Comparison of ENCODE assay signal across 11 cellular contexts in genomic region chr9:94655739-94656138, GRCh38. TPM values are rescaled to one million over a fixed set of nuclear protein-coding genes. Genes with fewer than 3 reads are reported as not detected.
DNase-seq lines count a peak whose midpoint lies in the region; ATAC-seq, FAIRE-seq and TF ChIP-seq lines count a peak whose summit lies in the region.
"Had no signal": no experiment of that assay in that cellular context is flagged by ENCODE, and none has a peak within 500 bp of the region (broad histone marks: within the 10 kb centered on the region; RNA-seq: fewer than 3 reads in every experiment).

No MANE protein-coding gene starts in this region.

- H3K4me1 ChIP-seq in H1 (replicated peaks in 1 of 4; ENCODE audit: control insufficient read depth in 3 of 4, insufficient read depth in 4 of 4, low read length in 3 of 4) (peaks cover 0 to 4% (median 0%) of the 10 kb centered on the region in 4 experiments; a peak in 3 of 7 replicates), thymus (ENCODE audit: control insufficient read depth, insufficient read depth, low read length) (peaks cover 18% of the 10 kb centered on the region)

- H3K23ac ChIP-seq in H1 (ENCODE audit: insufficient read length): no peak overlapping the region

- H3K4me3 ChIP-seq in H1 (ENCODE audit: extremely low read depth in 1 of 4, insufficient read depth in 2 of 4, low read depth in 3 of 4, low read length in 4 of 4) (no peak overlapping the region), thymus (ENCODE audit: low read length) (peak overlapping the region; percentile 39)

- H3K79me2 ChIP-seq in H1 (ENCODE audit: control insufficient read depth in 1 of 2, insufficient read depth in 2 of 2, low read length in 2 of 2): no peaks in the 10 kb centered on the region

- no peaks in the 10 kb centered on the region for H3K23me2 ChIP-seq in H1 (ENCODE audit: low read depth, low read length)

- H3K27ac ChIP-seq in H1 (ENCODE audit: low read depth, low read length) (no peak overlapping the region), thymus (ENCODE audit: low read depth) (peak overlapping the region; percentile 66)
- H3K27ac ChIP-seq: epithelial cell of prostate had no signal

- H3K9me3 ChIP-seq in H1 (ENCODE audit: insufficient read depth in 2 of 2, low read depth in 1 of 2, low read length in 1 of 2) (no peaks in the 10 kb centered on the region), thymus (ENCODE audit: control insufficient read depth) (no peaks in the 10 kb centered on the region)

- H3K36me3 ChIP-seq in H1 (ENCODE audit: control insufficient read depth in 2 of 4, insufficient read depth in 4 of 4, low read length in 3 of 4): no peaks in the 10 kb centered on the region
- H3K36me3 ChIP-seq in thymus (ENCODE audit: control insufficient read depth, insufficient read depth): no peaks in the 10 kb centered on the region

- no peak overlapping the region for H2BK15ac ChIP-seq in H1 (ENCODE audit: low read length)

- H3K4me1 Mint-ChIP-seq in activated T-cell treated with anti-CD3 and anti-CD28 coated beads, Interleukin-2, amount 50 U/mL, for 4 hours (ENCODE audit: low read depth): peaks cover 15% of the 10 kb centered on the region

- H3K4ac ChIP-seq in H1 (replicated peaks; ENCODE audit: insufficient read length, low read depth, low read length): no peak overlapping the region

- H3K9ac ChIP-seq in H1 (replicated peaks in 1 of 4; ENCODE audit: extremely low read depth in 1 of 4, low read depth in 3 of 4, low read length in 3 of 4): no peak overlapping the region

- no peak overlapping the region for H4K5ac ChIP-seq in H1 (ENCODE audit: insufficient read length, low read depth, low read length)

- no peak for TF ChIP-seq EP300 in H1 (IDR thresholded peaks at IDR 0.05; ENCODE audit: borderline replicate concordance in 1 of 2, low read depth in 2 of 2, low read length in 2 of 2)

- H3K4me3 Mint-ChIP-seq in activated T-cell treated with anti-CD3 and anti-CD28 coated beads, Interleukin-2, amount 50 U/mL, for 4 hours: peak overlapping the region; percentile 78

- peaks cover 7% of the 10 kb centered on the region for H3K27me3 Mint-ChIP-seq in activated T-cell treated with anti-CD3 and anti-CD28 coated beads, Interleukin-2, amount 50 U/mL, for 4 hours (ENCODE audit: low read depth)

- TF ChIP-seq CTCF in H1 (IDR thresholded peaks at IDR 0.05; ENCODE audit: control extremely low read depth in 1 of 3, insufficient read depth in 1 of 3, low read depth in 1 of 3, low read length in 3 of 3): no peak

- H3K36me3 Mint-ChIP-seq in activated T-cell treated with anti-CD3 and anti-CD28 coated beads, Interleukin-2, amount 50 U/mL, for 4 hours (ENCODE audit: insufficient read depth): no peaks in the 10 kb centered on the region

- H2BK12ac ChIP-seq in H1 (ENCODE audit: low read depth, low read length): 0 out of 2 replicates have a peak overlapping the region, but pooled peaks have one; percentile 64

- POLR2A ChIA-PET in H1 (lab: Charles Lee; ENCODE audit: partially characterized antibody): interaction anchor here (1.4 kb wide), 1 partner anchor 101 kb away, joined by 4 read pairs; the partner anchor contains the start of gene PCAT7

- no peak overlapping the region for H4K8ac ChIP-seq in H1 (ENCODE audit: extremely low read depth, insufficient read depth, low read length)

- no peak overlapping the region for H3K56ac ChIP-seq in H1 (replicated peaks; ENCODE audit: insufficient read length, low read depth, low read length)

- CTCF ChIA-PET in H1 (lab: Charles Lee; ENCODE audit: partially characterized antibody): interaction anchor here (1.1 to 1.3 kb wide), 2 partner anchors 14 to 463 kb away, joined by 3 to 4 read pairs; no protein-coding TSS in a partner anchor

- H2BK20ac ChIP-seq in H1 (ENCODE audit: low read length): no peak overlapping the region

- H4K20me1 ChIP-seq in H1 (replicated peaks in 1 of 2; ENCODE audit: control insufficient read depth in 1 of 2, insufficient read depth in 2 of 2, low read length in 2 of 2): no peaks in the 10 kb centered on the region

- H3K27me3 ChIP-seq in H1 (replicated peaks in 1 of 4; ENCODE audit: control insufficient read depth in 3 of 4, extremely low read depth in 1 of 4, insufficient read depth in 3 of 4, low read length in 3 of 4): no peaks in the 10 kb centered on the region
- H3K27me3 ChIP-seq in thymus (ENCODE audit: control insufficient read depth, insufficient read depth): no peaks in the 10 kb centered on the region

- 85% methylated on average over 10 of the region's 10 CpGs; no CpG with 5 or more reads in 1 of the 2 experiments for WGBS in H1 (ENCODE audit: extremely low coverage in 1 of 2, insufficient coverage in 1 of 2, insufficient read length in 1 of 2, insufficient replicate concordance in 2 of 2, low coverage in 1 of 2, low lambda C conversion rate in 2 of 2, missing lambda C conversion rate in 1 of 2), 2 experiments
- WGBS in thymus: 49% methylated on average over 10 of the region's 10 CpGs

- no peak for ATAC-seq in activated T-cell treated with anti-CD3 and anti-CD28 coated beads, Interleukin-2, amount 50 U/mL, for 4 hours

- H3K9me3 Mint-ChIP-seq in activated T-cell treated with anti-CD3 and anti-CD28 coated beads, Interleukin-2, amount 50 U/mL, for 4 hours: no peaks in the 10 kb centered on the region

- no peak overlapping the region for H3K18ac ChIP-seq in H1 (ENCODE audit: extremely low read depth, low read length)

- no peak overlapping the region for H2AK5ac ChIP-seq in H1 (ENCODE audit: low read depth, low read length)

- no peak overlapping the region for H2BK5ac ChIP-seq in H1 (ENCODE audit: low read depth, low read length)

- no peak overlapping the region for H4K91ac ChIP-seq in H1 (replicated peaks; ENCODE audit: insufficient read length, low read length)

- in situ Hi-C loops in ACHN (cut with HindIII; ENCODE audit: low pct_ligation_motif_present, low pct_unique_long_range_greater_than_20kb, low sequenced_read_pairs): no loop called here

- H2BK120ac ChIP-seq in H1 (replicated peaks; ENCODE audit: low read depth, low read length): no peak overlapping the region

- H2AFZ ChIP-seq in H1 (ENCODE audit: low read length): peak overlapping the region; percentile 82; the same call in 1 of the 2 replicates

- no peak for DNase-seq in activated T-cell treated with anti-CD3 and anti-CD28 coated beads, Interleukin-2, amount 50 U/mL, for 4 hours
- no peak for DNase-seq in activated T-cell treated with anti-CD3 and anti-CD28 coated beads, Interleukin-2, amount 50 U/mL, for 48 hours
- DNase-seq in MV-4-11 (lab: John Stamatoyannopoulos, UW): peak; percentile 57
- DNase-seq in H1 (ENCODE audit: low read depth in 1 of 2, low spot score in 2 of 2): no peak
- DNase-seq in ACHN: no peak
- no peak for DNase-seq in NCI-H2029 treated with DMSO at 0.1 percent for 48 hours (lab: John Stamatoyannopoulos, UW)
- DNase-seq in SIG-M5 (lab: John Stamatoyannopoulos, UW): no peak
- DNase-seq: activated gamma-delta T cell treated with Interleukin-2 at 50 U/mL for 16 hours, Right ventricle myocardium superior had no signal

- TF ChIP-seq POLR2A in H1 (IDR thresholded peaks at IDR 0.05; ENCODE audit: control extremely low read depth in 1 of 2, low read depth in 2 of 2, low read length in 2 of 2): no peak

- H3K4me2 ChIP-seq in H1 (ENCODE audit: insufficient read depth in 1 of 2, low read depth in 2 of 2, low read length in 2 of 2): no peak overlapping the region

- no peaks in the 10 kb centered on the region for H3K79me1 ChIP-seq in H1 (ENCODE audit: low read depth, low read length)

- FAIRE-seq in H1 (lab: Jason Lieb, UNC): no peak

- no peak overlapping the region for H3K14ac ChIP-seq in H1 (ENCODE audit: insufficient read length)

- no peak for TF ChIP-seq RAD21 in H1 (IDR thresholded peaks at IDR 0.05 in 1 of 2, conservative IDR thresholded peaks at IDR 0.05 in 1 of 2; ENCODE audit: low read depth in 2 of 2, low read length in 2 of 2)

TF ChIP-seq in H1, 55 proteins besides CTCF, POLR2A, EP300 and RAD21 (continues in another document):
- TF ChIP-seq NANOG (IDR thresholded peaks at IDR 0.05; ENCODE audit: insufficient read depth, low read depth, low read length, poor library complexity, severe bottlenecking) (no peak), ATF3 (IDR thresholded peaks at IDR 0.05; ENCODE audit: insufficient read depth, low read depth, low read length) (no peak), ATF2 (IDR thresholded peaks at IDR 0.05; ENCODE audit: low read length) (no peak), SRF (IDR thresholded peaks at IDR 0.05; ENCODE audit: low read depth, low read length) (no peak), CBX5 (IDR thresholded peaks at IDR 0.05; ENCODE audit: low read depth, low read length) (no peak), RXRA (IDR thresholded peaks at IDR 0.05; ENCODE audit: insufficient read depth, low read depth, low read length) (no peak), SP4 (IDR thresholded peaks at IDR 0.05; ENCODE audit: low read length) (no peak)

RNA-seq across cellular contexts. Expression of gene FBP1, which starts 16.4 kb away (rescaled TPM):
- under 1 TPM; 0.47 to 0.51 (median 0.49) TPM for total RNA-seq in activated T-cell treated with anti-CD3 and anti-CD28 coated beads, Interleukin-2, amount 50 U/mL, for 4 hours
- total RNA-seq in H1 (2021; fragmentation: NEBNext Ultra II Directional; extraction: Animal tissue kit (Norgen Biotek cat#: 25700)): 1.0 and 2.2 TPM in 2 replicates
- 2.6 and 4.1 TPM in 2 replicates for polyA plus RNA-seq in H1 (2011; rRNA removed)
- 3.3 TPM for polyA plus RNA-seq in H1 (2011; cell fraction: cytosol; rRNA removed)
- polyA plus RNA-seq in H1 (2011; cell fraction: nucleus; rRNA removed): 2.7 TPM
- 3.2 to 5.2 TPM (median 3.6 TPM) in 4 replicates for polyA plus RNA-seq in H1 (2012, experiment 1 of 2)
- polyA plus RNA-seq in H1 (2012, experiment 2 of 2): 4.3 TPM
- polyA plus RNA-seq in H1 (2013, experiment 1 of 2): 1.9 TPM
- 2.2 TPM for polyA plus RNA-seq in H1 (2013, experiment 2 of 2)
- 1.2 and 1.7 TPM in 2 replicates for polyA minus RNA-seq in H1 (2011; rRNA and poly(A)+ RNA removed)
- 1.3 TPM for polyA minus RNA-seq in H1 (2011; cell fraction: cytosol; rRNA and poly(A)+ RNA removed)
- polyA minus RNA-seq in H1 (2011; cell fraction: nucleus; rRNA and poly(A)+ RNA removed): 1.1 TPM
- polyA plus RNA-seq in thymus: 10.2 TPM
